ENCODE assay signal across 19 cellular contexts in the genomic region with DNA sequence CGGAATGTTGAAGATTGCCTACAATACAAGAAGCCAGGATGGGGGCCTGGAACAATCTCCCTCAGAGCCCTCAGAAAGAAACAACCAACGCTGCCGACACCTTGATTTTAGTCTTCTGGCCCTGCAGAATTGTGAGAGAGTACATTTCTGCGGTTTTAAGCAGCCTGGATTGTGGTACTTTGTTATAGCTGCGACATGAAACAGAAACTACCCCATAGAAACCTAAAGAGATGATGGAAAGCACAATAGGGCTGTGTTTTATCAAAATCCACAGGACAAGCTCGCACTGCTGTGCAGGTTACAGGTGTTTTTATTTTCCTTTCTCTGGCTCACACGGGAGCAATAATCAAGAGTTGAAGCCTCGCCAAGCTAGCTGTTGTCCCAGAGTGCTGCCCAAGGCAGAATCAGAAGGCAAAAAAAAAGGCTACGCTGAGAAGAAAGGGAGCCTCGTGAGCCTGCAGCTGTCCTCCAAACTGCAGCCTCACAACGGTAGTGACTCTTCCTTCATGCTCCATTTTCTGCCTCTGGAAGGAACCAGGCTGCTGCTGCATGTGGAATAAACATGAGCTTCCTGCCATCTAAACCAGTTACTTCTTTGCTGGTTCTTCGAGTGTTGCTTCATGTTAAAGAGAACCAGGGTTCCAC.
"Had no signal": no experiment of that assay in that cellular context is flagged by ENCODE, and none has a peak within 500 bp of the region (broad histone marks: within the 10 kb centered on the region; RNA-seq: fewer than 3 reads in every experiment).

No MANE protein-coding gene starts in this region.

- H3K27me3 Mint-ChIP-seq: effector memory CD8-positive, alpha-beta T cell; stimulated activated naive CD8-positive, alpha-beta T cell treated with anti-CD3 and anti-CD28 coated beads, Interleukin-15, amount 100 ng/mL, for 72 hours; type B pancreatic cell had no signal

- H3K36me3 Mint-ChIP-seq: naive thymus-derived CD8-positive, alpha-beta T cell; type B pancreatic cell had no signal

- H3K4me1 ChIP-seq: parathyroid adenoma, prostate gland, suprapubic skin had no signal

- H3K9ac ChIP-seq: parathyroid adenoma had no signal

- H3K27ac Mint-ChIP-seq: effector memory CD8-positive, alpha-beta T cell; naive thymus-derived CD8-positive, alpha-beta T cell; stimulated activated naive CD8-positive, alpha-beta T cell treated with anti-CD3 and anti-CD28 coated beads, Interleukin-15, amount 100 ng/mL, for 72 hours; type B pancreatic cell had no signal

- DNase-seq: dermis blood vessel endothelial cell; effector memory CD8-positive, alpha-beta T cell; left ventricle myocardium superior; lower lobe of right lung; naive thymus-derived CD8-positive, alpha-beta T cell; stimulated activated CD4-positive, alpha-beta T cell treated with anti-CD3 and anti-CD28 coated beads, Interleukin-12 subunit alpha, Interleukin-12 subunit beta, amount 100 ng/mL, for 4 hours; stimulated activated CD4-positive, alpha-beta T cell treated with anti-CD3 and anti-CD28 coated beads, Interleukin-1b, Interleukin-23, amount 100 ng/mL, for 48 hours; stimulated activated CD4-positive, alpha-beta T cell treated with anti-CD3 and anti-CD28 coated beads, Interleukin-4, amount 100 ng/mL, for 1 hour; stimulated activated CD8-positive, alpha-beta memory T cell treated with anti-CD3 and anti-CD28 coated beads, Interleukin-4, amount 100 ng/mL, for 48 hours; stimulated activated naive CD4-positive, alpha-beta T cell; stimulated activated naive CD8-positive, alpha-beta T cell treated with anti-CD3 and anti-CD28 coated beads, Interleukin-15, amount 100 ng/mL, for 72 hours had no signal

- H3K79me2 ChIP-seq: parathyroid adenoma had no signal

- ATAC-seq: effector memory CD8-positive, alpha-beta T cell; left ventricle myocardium superior; lower lobe of right lung; naive thymus-derived CD8-positive, alpha-beta T cell; sciatic nerve; stimulated activated naive CD8-positive, alpha-beta T cell treated with anti-CD3 and anti-CD28 coated beads, Interleukin-15, amount 100 ng/mL, for 72 hours had no signal

- H3K4me3 ChIP-seq: coronary artery, lower lobe of right lung, prostate gland, right atrium auricular region, smooth muscle cell, suprapubic skin had no signal

- H3K27ac ChIP-seq: coronary artery, lower lobe of right lung, parathyroid adenoma, prostate gland, right atrium auricular region, suprapubic skin had no signal

- H2AFZ ChIP-seq: parathyroid adenoma had no signal

- H3K9me3 ChIP-seq: lower lobe of right lung, prostate gland, suprapubic skin had no signal

- H3K4me3 Mint-ChIP-seq: effector memory CD8-positive, alpha-beta T cell; naive thymus-derived CD8-positive, alpha-beta T cell; stimulated activated naive CD8-positive, alpha-beta T cell treated with anti-CD3 and anti-CD28 coated beads, Interleukin-15, amount 100 ng/mL, for 72 hours; type B pancreatic cell had no signal

- H3K36me3 ChIP-seq: lower lobe of right lung, prostate gland, right atrium auricular region, suprapubic skin had no signal

- H3K4me1 Mint-ChIP-seq: naive thymus-derived CD8-positive, alpha-beta T cell; stimulated activated naive CD8-positive, alpha-beta T cell treated with anti-CD3 and anti-CD28 coated beads, Interleukin-15, amount 100 ng/mL, for 72 hours had no signal

- H3K4me2 ChIP-seq: smooth muscle cell had no signal

- H3K27me3 ChIP-seq: right atrium auricular region, suprapubic skin had no signal

- H3K9me3 Mint-ChIP-seq: stimulated activated naive CD8-positive, alpha-beta T cell treated with anti-CD3 and anti-CD28 coated beads, Interleukin-15, amount 100 ng/mL, for 72 hours; type B pancreatic cell had no signal
